Comparison of ENCODE assay signal across 8 cellular contexts in genomic region chr5:37249820-37250175, GRCh38. TPM values are rescaled to one million over a fixed set of nuclear protein-coding genes. Genes with fewer than 3 reads are reported as not detected.
A peak's percentile ranks its signal among the peaks of the same experiment; 100 is the strongest.
DNase-seq lines count a peak whose midpoint lies in the region; ATAC-seq and TF ChIP-seq lines count a peak whose summit lies in the region.

No MANE protein-coding gene starts in this region.

- H2BK15ac ChIP-seq in mesendoderm (replicated peaks; ENCODE audit: low read depth), result no peak overlapping the region

- intact Hi-C loops in Right ventricle myocardium inferior (cut with DNase I), result no loop called here

- peak overlapping the region; percentile 94 for H3K4me3 Mint-ChIP-seq in central memory CD8-positive, alpha-beta T cell

- no peak overlapping the region for H4K8ac ChIP-seq in mesendoderm (ENCODE audit: low read depth, low read length)

- H2AK5ac ChIP-seq in mesendoderm (ENCODE audit: low read length), result no peak overlapping the region

- TF ChIP-seq CTCF in cardiac muscle cell (IDR thresholded peaks at IDR 0.05; ENCODE audit: low read depth, low read length), result no peak

- H3K56ac ChIP-seq in mesendoderm (ENCODE audit: low read length), result peak overlapping the region; percentile 94

- H3K79me2 ChIP-seq in mesendoderm (ENCODE audit: control insufficient read depth, insufficient read depth, low read length), result no peaks in the 10 kb centered on the region

- H3K27ac ChIP-seq in cardiac muscle cell (peak overlapping the region; percentile 95), mesendoderm (ENCODE audit: low read depth, low read length) (peak overlapping the region; percentile 9)

- H3K9ac ChIP-seq in mesendoderm (ENCODE audit: low read length), result peak overlapping the region; percentile 92

- H3K36me3 ChIP-seq in cardiac muscle cell (no peaks in the 10 kb centered on the region), mesendoderm (ENCODE audit: control insufficient read depth, insufficient read depth, low read length) (no peaks in the 10 kb centered on the region)

- no peak overlapping the region for H2BK5ac ChIP-seq in mesendoderm (ENCODE audit: low read length)

- H4K5ac ChIP-seq in mesendoderm (ENCODE audit: low read length), result peak overlapping the region; percentile 97

- H3K23ac ChIP-seq in mesendoderm (ENCODE audit: low read length), result peak overlapping the region; percentile 6

- ATAC-seq in Right ventricle myocardium inferior (no peak), HG03139 (IDR thresholded peaks at IDR 0.05; ENCODE audit: unreplicated experiment) (no peak)
- no peak for ATAC-seq in central memory CD8-positive, alpha-beta T cell (replicated peaks; ENCODE audit: extremely low read depth, poor library complexity, severe bottlenecking)

- peak overlapping the region; percentile 4 for H3K18ac ChIP-seq in mesendoderm (ENCODE audit: low read length)

- H3K27me3 Mint-ChIP-seq in central memory CD8-positive, alpha-beta T cell, result no peaks in the 10 kb centered on the region

- H3K4me3 ChIP-seq in cardiac muscle cell (peak overlapping the region; percentile 58), mesendoderm (ENCODE audit: low read length) (peak overlapping the region; percentile 49)

- peak overlapping the region; percentile 95 for H3K27ac Mint-ChIP-seq in central memory CD8-positive, alpha-beta T cell (ENCODE audit: low read depth)

- H3K4ac ChIP-seq in mesendoderm (ENCODE audit: low read depth, low read length), result no peak overlapping the region

- H2BK120ac ChIP-seq in mesendoderm (ENCODE audit: low read depth, low read length), result no peak overlapping the region

- peaks cover 12% of the 10 kb centered on the region for H3K4me1 Mint-ChIP-seq in central memory CD8-positive, alpha-beta T cell

- no peaks in the 10 kb centered on the region for H3K9me3 ChIP-seq in cardiac muscle cell (ENCODE audit: low read depth)

- H3K4me2 ChIP-seq in mesendoderm (ENCODE audit: low read length), result peak overlapping the region; percentile 90

- H3K79me1 ChIP-seq in mesendoderm (ENCODE audit: low read length), result no peaks in the 10 kb centered on the region

- no peaks in the 10 kb centered on the region for H3K27me3 ChIP-seq in cardiac muscle cell
- H3K27me3 ChIP-seq in mesendoderm (ENCODE audit: insufficient read depth, low read length, poor library complexity), result no peaks in the 10 kb centered on the region

- WGBS in mesendoderm (ENCODE audit: extremely low coverage, insufficient coverage, low lambda C conversion rate), result no CpG with 5 or more reads among the region's 10 CpGs

- DNase-seq in cardiac muscle cell (ENCODE audit: low read depth in 1 of 2, low spot score in 1 of 2), result no peak
- no peak for DNase-seq in Right ventricle myocardium inferior (ENCODE audit: missing footprints)
- DNase-seq in central memory CD8-positive, alpha-beta T cell (ENCODE audit: low spot score in 2 of 2), result no peak
- DNase-seq in mesendoderm, result no peak
- DNase-seq in HUDEP-2 (lab: John Stamatoyannopoulos, UW; ENCODE audit: unreplicated experiment in 76 of 76), result no peak
- DNase-seq in NCI-H2227 (lab: John Stamatoyannopoulos, UW; ENCODE audit: unreplicated experiment), result no peak
- DNase-seq in NCI-H82 (lab: John Stamatoyannopoulos, UW), result no peak

- no peaks in the 10 kb centered on the region for H3K9me3 Mint-ChIP-seq in central memory CD8-positive, alpha-beta T cell

- peaks cover 8% of the 10 kb centered on the region for H3K36me3 Mint-ChIP-seq in central memory CD8-positive, alpha-beta T cell (ENCODE audit: insufficient read depth)

- H3K4me1 ChIP-seq in cardiac muscle cell (ENCODE audit: low read depth) (peaks cover 4% of the 10 kb centered on the region), mesendoderm (ENCODE audit: control insufficient read depth, low read depth, low read length) (peaks cover 3% of the 10 kb centered on the region)

RNA-seq across cellular contexts. Expression of gene CPLANE1, which starts 0.6 kb away (rescaled TPM):
- total RNA-seq in cardiac muscle cell, result 10.4 and 13.7 TPM in 2 replicates
- polyA plus RNA-seq in cardiac muscle cell, result 5.8 and 7.3 TPM in 2 replicates
- 9.5 TPM for total RNA-seq in Right ventricle myocardium inferior
- polyA plus RNA-seq in mesendoderm (2013, experiment 1 of 2), result 3.2 TPM
- polyA plus RNA-seq in mesendoderm (2013, experiment 2 of 2), result 2.4 TPM
